Comparison of ENCODE assay signal across 8 cellular contexts in genomic region chr2:144332356-144333143, GRCh38.
DNase-seq lines count a peak whose midpoint lies in the region; ATAC-seq and TF ChIP-seq lines count a peak whose summit lies in the region.

No MANE protein-coding gene starts in this region.

- H2AFZ ChIP-seq in trophoblast cell (ENCODE audit: insufficient read depth, low read length, poor library complexity) = peak overlapping the region; percentile 92

- no peak overlapping the region for H3K9ac ChIP-seq in trophoblast cell (ENCODE audit: low read length)

- H3K14ac ChIP-seq in trophoblast cell (ENCODE audit: low read length) = peak overlapping the region; percentile 91

- H2AK5ac ChIP-seq in trophoblast cell (ENCODE audit: low read length) = peak overlapping the region; percentile 72

- peaks cover 5% of the 10 kb centered on the region for H3K9me3 Mint-ChIP-seq in activated naive CD8-positive, alpha-beta T cell treated with anti-CD3 and anti-CD28 coated beads, Interleukin-2, amount 10 ng/mL, durations not matched to agents 7 days and 5 days

- peak overlapping the region; percentile 96 for H2BK12ac ChIP-seq in trophoblast cell (ENCODE audit: low read length)

- H3K4me3 ChIP-seq in GM12875 (ENCODE audit: low read depth, low read length) (peak overlapping the region; percentile 76), cardiac muscle cell (peak overlapping the region; percentile 83), trophoblast cell (ENCODE audit: low read depth, low read length) (peak overlapping the region; percentile 67), tibial nerve (peak overlapping the region; percentile 58 to 89 (median 74))

- H3K27ac Mint-ChIP-seq in activated naive CD8-positive, alpha-beta T cell treated with anti-CD3 and anti-CD28 coated beads, Interleukin-2, amount 10 ng/mL, durations not matched to agents 7 days and 5 days = peak overlapping the region; percentile 90

- H2BK120ac ChIP-seq in trophoblast cell (ENCODE audit: insufficient read depth, low read length, poor library complexity) = peak overlapping the region; percentile 93

- no peaks in the 10 kb centered on the region for H3K27me3 ChIP-seq in cardiac muscle cell
- no peaks in the 10 kb centered on the region for H3K27me3 ChIP-seq in trophoblast cell (ENCODE audit: insufficient read depth, low read length)
- H3K27me3 ChIP-seq in tibial nerve = no peaks in the 10 kb centered on the region

- POLR2A ChIA-PET in activated naive CD8-positive, alpha-beta T cell treated with anti-CD3 and anti-CD28 coated beads, Interleukin-2, amount 10 ng/mL, durations not matched to agents 7 days and 5 days (lab: Charles Lee) = interaction anchor here (0.7 to 2.0 kb wide), 10 partner anchors 8 to 192 kb away, joined by 3 to 6 read pairs (median 4); no protein-coding TSS in a partner anchor

- peak overlapping the region; percentile 86 for H3K4me3 Mint-ChIP-seq in activated naive CD8-positive, alpha-beta T cell treated with anti-CD3 and anti-CD28 coated beads, Interleukin-2, amount 10 ng/mL, durations not matched to agents 7 days and 5 days

- H3K18ac ChIP-seq in trophoblast cell (ENCODE audit: low read length) = peak overlapping the region; percentile 98

- peaks cover 15% of the 10 kb centered on the region for H3K79me1 ChIP-seq in trophoblast cell (ENCODE audit: low read length)

- H3K4ac ChIP-seq in trophoblast cell (ENCODE audit: low read depth, low read length) = peak overlapping the region; percentile 85

- peak overlapping the region; percentile 94 for H4K91ac ChIP-seq in trophoblast cell (ENCODE audit: low read depth, low read length)

- H3K27ac ChIP-seq in cardiac muscle cell (peak overlapping the region; percentile 79), trophoblast cell (ENCODE audit: low read depth, low read length) (peak overlapping the region; percentile 96), tibial nerve (peak overlapping the region; percentile 67 to 95 (median 89))

- no peak overlapping the region for H3K23ac ChIP-seq in trophoblast cell (ENCODE audit: low read length)

- WGBS in trophoblast cell (ENCODE audit: extremely low coverage, insufficient coverage, insufficient read length) = no CpG with 5 or more reads among the region's 77 CpGs
- WGBS in tibial nerve, 2 donors = 4% methylated on average over 43 to 49 of the region's 77 CpGs

- peak overlapping the region; percentile 94 for H4K12ac ChIP-seq in trophoblast cell (ENCODE audit: low read depth, low read length)

- no peaks in the 10 kb centered on the region for H3K4me1 ChIP-seq in cardiac muscle cell (ENCODE audit: low read depth)
- peaks cover 4 to 5% of the 10 kb centered on the region in 2 experiments for H3K4me1 ChIP-seq in trophoblast cell (ENCODE audit: control insufficient read depth in 1 of 2, insufficient read depth in 2 of 2, low read length in 2 of 2)
- peaks cover 0 to 26% (median 0%) of the 10 kb centered on the region in 4 donors for H3K4me1 ChIP-seq in tibial nerve

- no peaks in the 10 kb centered on the region for H3K9me3 ChIP-seq in cardiac muscle cell (ENCODE audit: low read depth)
- H3K9me3 ChIP-seq in trophoblast cell (ENCODE audit: insufficient read depth, low read depth, low read length) = no peaks in the 10 kb centered on the region
- no peaks in the 10 kb centered on the region for H3K9me3 ChIP-seq in tibial nerve

- peak; percentile 45 to 63 for TF ChIP-seq POLR2A in tibial nerve (IDR thresholded peaks at IDR 0.05)

- TF ChIP-seq CTCF in GM12875 (IDR thresholded peaks at IDR 0.05; ENCODE audit: borderline replicate concordance, insufficient read depth, low read depth, low read length) (no peak), cardiac muscle cell (IDR thresholded peaks at IDR 0.05; ENCODE audit: low read depth, low read length) (no peak), tibial nerve (IDR thresholded peaks at IDR 0.05) (no peak)

- peak overlapping the region; percentile 74 for H3K4me2 ChIP-seq in trophoblast cell (ENCODE audit: low read length)

- peaks cover 9% of the 10 kb centered on the region for H3K79me2 ChIP-seq in trophoblast cell (ENCODE audit: control insufficient read depth, insufficient read depth, low read length, poor library complexity)

- H4K8ac ChIP-seq in trophoblast cell (ENCODE audit: low read depth, low read length) = peak overlapping the region; percentile 98

- H3K36me3 Mint-ChIP-seq in activated naive CD8-positive, alpha-beta T cell treated with anti-CD3 and anti-CD28 coated beads, Interleukin-2, amount 10 ng/mL, durations not matched to agents 7 days and 5 days = peaks cover 6% of the 10 kb centered on the region

- H3K27me3 Mint-ChIP-seq in activated naive CD8-positive, alpha-beta T cell treated with anti-CD3 and anti-CD28 coated beads, Interleukin-2, amount 10 ng/mL, durations not matched to agents 7 days and 5 days = no peaks in the 10 kb centered on the region

- H3K36me3 ChIP-seq in cardiac muscle cell = no peaks in the 10 kb centered on the region
- peaks cover 0 to 1% of the 10 kb centered on the region in 2 experiments for H3K36me3 ChIP-seq in trophoblast cell (ENCODE audit: control insufficient read depth in 1 of 2, insufficient read depth in 2 of 2, low read length in 2 of 2)
- no peaks in the 10 kb centered on the region for H3K36me3 ChIP-seq in tibial nerve

- peaks cover 26% of the 10 kb centered on the region for H3K4me1 Mint-ChIP-seq in activated naive CD8-positive, alpha-beta T cell treated with anti-CD3 and anti-CD28 coated beads, Interleukin-2, amount 10 ng/mL, durations not matched to agents 7 days and 5 days

- TF ChIP-seq EP300 in tibial nerve (IDR thresholded peaks at IDR 0.05) = peak; percentile 17 to 84

- peak; percentile 72 for DNase-seq in NCI-H1092 (lab: John Stamatoyannopoulos, UW)
- peak; percentile 70 for DNase-seq in SKM-1 (lab: John Stamatoyannopoulos, UW; ENCODE audit: unreplicated experiment)
- peak; percentile 97 for DNase-seq in activated naive CD8-positive, alpha-beta T cell treated with anti-CD3 and anti-CD28 coated beads, Interleukin-2, amount 10 ng/mL, durations not matched to agents 7 days and 5 days
- DNase-seq in cardiac muscle cell (ENCODE audit: low read depth in 1 of 2, low spot score in 1 of 2) = peak; percentile 93
- peak; percentile 81 to 93 for DNase-seq in trophoblast cell
- DNase-seq in tibial nerve (ENCODE audit: low spot score in 2 of 2) = peak; percentile 49 to 67

- ATAC-seq in HG02623 (IDR thresholded peaks at IDR 0.05; ENCODE audit: unreplicated experiment) = peak; percentile 90
- ATAC-seq in activated naive CD8-positive, alpha-beta T cell treated with anti-CD3 and anti-CD28 coated beads, Interleukin-2, amount 10 ng/mL, durations not matched to agents 7 days and 5 days (ENCODE audit: low read depth) = peak; percentile 87

- peak overlapping the region; percentile 91 for H2BK5ac ChIP-seq in trophoblast cell (ENCODE audit: low read depth, low read length, poor library complexity)

Comparison
In these comparisons a context has a peak if more than half of its experiments do, and no peak if none do; other contexts are left out.
1. Peak in every context shown above with its lines: DNase-seq, ATAC-seq, H3K4me3 ChIP-seq and H3K27ac ChIP-seq.